Comparison of ENCODE assay signal across 8 cellular contexts in the genomic region with DNA sequence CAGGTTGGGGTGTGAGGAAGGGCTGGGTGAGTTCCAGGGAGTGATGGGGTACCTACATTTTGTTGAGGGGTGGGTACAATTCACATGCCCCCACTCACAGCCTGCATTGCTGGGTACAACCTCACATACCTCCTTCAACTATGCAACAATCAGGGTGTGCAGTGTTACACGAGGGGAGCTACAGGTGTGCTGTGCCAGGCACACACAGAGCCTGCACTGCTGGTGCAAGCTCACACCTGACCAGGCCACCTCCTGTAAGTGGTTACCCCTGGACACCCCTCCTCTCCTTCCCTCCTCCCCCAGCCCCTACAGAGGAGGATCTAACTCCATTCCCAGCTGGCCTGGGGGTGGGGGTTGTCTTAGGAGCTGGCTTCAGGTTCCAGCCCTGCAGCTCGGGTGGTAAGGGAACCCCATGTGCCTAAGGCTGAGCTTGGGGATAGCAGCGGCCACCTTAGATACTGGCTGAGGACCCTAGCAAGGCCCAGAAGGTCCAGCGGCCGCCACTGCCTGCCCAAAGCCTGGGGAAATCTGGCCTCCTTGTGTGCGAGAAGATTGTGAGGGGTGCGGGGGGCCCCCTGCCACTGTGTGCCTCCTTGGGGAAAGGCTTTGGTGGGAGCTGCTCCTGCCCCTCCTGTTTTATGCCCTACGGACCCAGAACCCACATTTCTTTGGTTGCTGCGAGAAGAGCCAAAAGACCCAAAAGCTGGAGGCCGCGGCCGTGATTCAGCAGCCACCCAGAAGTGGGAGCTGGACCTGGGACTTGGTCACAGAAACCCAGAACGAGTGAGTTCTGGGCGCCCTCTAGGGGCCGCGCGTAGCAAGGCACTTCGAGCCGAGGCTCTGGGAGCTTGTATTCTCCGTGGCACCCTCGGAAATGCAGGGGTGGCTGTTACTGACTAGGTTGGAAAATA. TPM values are rescaled to one million over a fixed set of nuclear protein-coding genes. Genes with fewer than 3 reads are reported as not detected.
DNase-seq lines count a peak whose midpoint lies in the region; ATAC-seq and TF ChIP-seq lines count a peak whose summit lies in the region.

No MANE protein-coding gene starts in this region.

- no peaks in the 10 kb centered on the region for H3K9me3 ChIP-seq in breast epithelium

- H3K27me3 ChIP-seq in breast epithelium (peaks cover 22 to 100% of the 10 kb centered on the region in 2 donors), kidney epithelial cell (ENCODE audit: control insufficient read depth, insufficient read depth, low read length) (peaks cover 94% of the 10 kb centered on the region)

- H3K36me3 ChIP-seq in breast epithelium: no peaks in the 10 kb centered on the region
- no peaks in the 10 kb centered on the region for H3K36me3 ChIP-seq in kidney epithelial cell (ENCODE audit: control insufficient read depth, insufficient read depth, low read length)

- H3K4me3 ChIP-seq in breast epithelium (peak overlapping the region in 1 of 3 donors; percentile 10), kidney epithelial cell (ENCODE audit: low read depth, low read length) (no peak overlapping the region)

- DNase-seq in DMS153 treated with DMSO at 0.1 percent for 48 hours (lab: John Stamatoyannopoulos, UW; ENCODE audit: unreplicated experiment) (peak; percentile 74), NCI-H226 (peak; percentile 67), breast epithelium (ENCODE audit: low spot score in 2 of 2) (peak; percentile 57 to 81), kidney epithelial cell (ENCODE audit: low read depth) (peak; percentile 31)
- peak; percentile 63 to 76 (median 66) for DNase-seq in activated CD4-positive, CD25-positive, alpha-beta regulatory T cell (lab: John Stamatoyannopoulos, UW)
- DNase-seq in stimulated activated CD4-positive, alpha-beta T cell treated with anti-CD3 and anti-CD28 coated beads, Interleukin-1b, Interleukin-23, amount 100 ng/mL, for 4 hours (ENCODE audit: low read depth in 2 of 2): peak; percentile 77 to 81

- no peak overlapping the region for H3K27ac ChIP-seq in breast epithelium

- peak; percentile 78 to 89 (median 89) for TF ChIP-seq CTCF in breast epithelium (IDR thresholded peaks at IDR 0.05)
- TF ChIP-seq CTCF in kidney epithelial cell (IDR thresholded peaks at IDR 0.05; ENCODE audit: insufficient read depth, low read length, poor library complexity, severe bottlenecking): peak; percentile 99

- no peak for TF ChIP-seq POLR2A in breast epithelium (IDR thresholded peaks at IDR 0.05)

- H3K4me1 ChIP-seq in breast epithelium: peaks cover 0 to 12% of the 10 kb centered on the region in 2 donors

- intact Hi-C loops in breast epithelium (cut with DNase I; ENCODE audit: low total_unique reads): no loop called here

- ATAC-seq in HG02642 (IDR thresholded peaks at IDR 0.05; ENCODE audit: poor library complexity, unreplicated experiment) (peak; percentile 75), GM19324 (IDR thresholded peaks at IDR 0.05; ENCODE audit: low FRiP score, unreplicated experiment) (no peak)

RNA-seq across cellular contexts. Expression of a gene that starts 10.8 kb away (rescaled TPM):
- not detected for total RNA-seq in breast epithelium
- total RNA-seq in kidney epithelial cell: not detected in 2 replicates
